Comparison of ENCODE assay signal across 19 cellular contexts in genomic region chr1:184112176-184112948, GRCh38.
A peak's percentile ranks its signal among the peaks of the same experiment; 100 is the strongest.
DNase-seq lines count a peak whose midpoint lies in the region; ATAC-seq, FAIRE-seq and TF ChIP-seq lines count a peak whose summit lies in the region.
"Had no signal": no experiment of that assay in that cellular context is flagged by ENCODE, and none has a peak within 500 bp of the region (broad histone marks: within the 10 kb centered on the region; RNA-seq: fewer than 3 reads in every experiment).

No MANE protein-coding gene starts in this region.

- no peak for ATAC-seq in GM18505 (IDR thresholded peaks at IDR 0.05; ENCODE audit: unreplicated experiment)
- ATAC-seq: Panc1, Right ventricle myocardium inferior had no signal

- H3K27ac ChIP-seq in MM.1S (ENCODE audit: low read length) = no peak overlapping the region
- H3K27ac ChIP-seq: C4-2B had no signal

- H3K36me3 ChIP-seq in MM.1S (replicated peaks; ENCODE audit: insufficient read depth, low read length) (no peaks in the 10 kb centered on the region), bronchial epithelial cell (ENCODE audit: control insufficient read depth, insufficient read depth, low read length) (no peaks in the 10 kb centered on the region)

- TF ChIP-seq CTCF in MM.1S (IDR thresholded peaks at IDR 0.05; ENCODE audit: low read length) = no peak
- no peak for TF ChIP-seq CTCF in bronchial epithelial cell (IDR thresholded peaks at IDR 0.05; ENCODE audit: insufficient read depth, low read length, severe bottlenecking)

- FAIRE-seq in GM12891 (lab: Jason Lieb, UNC) (no peak), bronchial epithelial cell (lab: Jason Lieb, UNC) (no peak)

- H3K79me2 ChIP-seq in MM.1S (ENCODE audit: low read length) = no peaks in the 10 kb centered on the region

- no peak for DNase-seq in GM12891 (ENCODE audit: insufficient read length, low spot score)
- peak; percentile 22 for DNase-seq in MM.1S
- DNase-seq in bronchial epithelial cell (ENCODE audit: low read depth) = peak; percentile 64
- peak; percentile 45 for DNase-seq in renal cortical epithelial cell (ENCODE audit: low read depth)
- no peak for DNase-seq in NCI-H1436 treated with DMSO at 0.1 percent for 48 hours (lab: John Stamatoyannopoulos, UW)
- DNase-seq in NCI-H510A (lab: John Stamatoyannopoulos, UW) = no peak
- DNase-seq: AML-193, DMS79, H9, KBM-7, NCI-H1417 treated with DMSO at 0.1 percent for 48 hours, NCI-H1930, NCI-H226, NCI-H524 treated with DMSO at 0.1 percent for 48 hours, SW 1271 had no signal

- TF ChIP-seq POLR2A in GM12891 (IDR thresholded peaks at IDR 0.05; ENCODE audit: low read depth, low read length) (no peak), GM18505 (IDR thresholded peaks at IDR 0.05; ENCODE audit: borderline replicate concordance, extremely low read depth, insufficient read depth, insufficient read length) (no peak)

- no peak overlapping the region for H3K9ac ChIP-seq in MM.1S (ENCODE audit: low read length)

- H3K4me3 ChIP-seq in MM.1S (ENCODE audit: low read length) (no peak overlapping the region), bronchial epithelial cell (ENCODE audit: low read depth, low read length) (no peak overlapping the region)

- no peaks in the 10 kb centered on the region for H3K9me3 ChIP-seq in MM.1S (replicated peaks; ENCODE audit: insufficient read depth, low read length)

- H3K4me1 ChIP-seq in MM.1S (ENCODE audit: low read length) = 0 out of 2 replicates have a peak, but pooled peaks cover 4% of the 10 kb centered on the region

- H4K20me1 ChIP-seq in MM.1S (ENCODE audit: insufficient read depth, low read length) = no peaks in the 10 kb centered on the region

- H3F3A ChIP-seq in MM.1S (ENCODE audit: insufficient read depth, low read length) = no peaks in the 10 kb centered on the region

- H3K4me2 ChIP-seq in MM.1S (ENCODE audit: low read depth, low read length) = no peak overlapping the region

- no peaks in the 10 kb centered on the region for H3K27me3 ChIP-seq in MM.1S (replicated peaks; ENCODE audit: insufficient read depth, low read length)
- no peaks in the 10 kb centered on the region for H3K27me3 ChIP-seq in bronchial epithelial cell (ENCODE audit: control insufficient read depth, insufficient read depth, low read length)

- H2AFZ ChIP-seq in MM.1S (ENCODE audit: low read length) = no peak overlapping the region

- no peaks in the 10 kb centered on the region for H3K9me2 ChIP-seq in MM.1S (replicated peaks; ENCODE audit: insufficient read depth, low read length)

TF ChIP-seq in GM12891, 5 proteins besides CTCF, POLR2A, EP300 and RAD21:
- TF ChIP-seq TAF1 (IDR thresholded peaks at IDR 0.05; ENCODE audit: low read depth, low read length) (no peak), POLR2AphosphoS5 (IDR thresholded peaks at IDR 0.05; ENCODE audit: low read depth, low read length) (no peak), POU2F2 (IDR thresholded peaks at IDR 0.05; ENCODE audit: low read depth, low read length) (no peak), SPI1 (IDR thresholded peaks at IDR 0.05; ENCODE audit: low read depth, low read length) (peak; percentile 24; the same call in 1 of the 2 replicates), PAX5 (IDR thresholded peaks at IDR 0.05; ENCODE audit: insufficient read depth, low read length, severe bottlenecking) (no peak)

Comparison
In these comparisons a context has a peak if more than half of its experiments do, and no peak if none do; other contexts are left out.
1. DNase-seq: peak in MM.1S (single experiment), bronchial epithelial cell (single experiment) and renal cortical epithelial cell (single experiment); none in GM12891 (single experiment), NCI-H1436 treated with DMSO at 0.1 percent for 48 hours (single experiment) and NCI-H510A (single experiment).